Comparison of ENCODE assay signal across 1 cellular context in the genomic region with DNA sequence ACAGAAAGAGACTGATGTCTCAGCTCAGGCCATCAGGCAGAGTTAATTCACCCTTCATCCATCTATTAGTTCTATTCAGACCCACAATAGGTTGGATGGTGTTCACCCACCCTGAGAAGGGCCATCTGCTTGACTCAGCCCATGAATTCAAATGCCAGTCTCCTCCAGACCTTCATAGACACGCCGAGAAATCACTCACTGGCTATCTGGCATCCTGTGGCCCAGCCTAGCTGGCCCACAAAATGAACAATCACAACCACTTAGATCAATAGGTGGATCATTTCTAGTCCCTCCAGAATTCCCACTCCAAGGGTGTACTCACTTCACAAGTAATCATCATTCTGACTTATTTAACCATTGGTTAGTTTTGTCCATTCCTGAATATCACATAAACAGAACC.
TF ChIP-seq lines count a peak whose summit lies in the region.

No MANE protein-coding gene starts in this region.

TF ChIP-seq in SK-N-SH treated with all-trans-retinoic acid at 6 μM for 48 hours, 23 proteins besides CTCF, POLR2A, EP300 and RAD21 (continued from another document):
- TF ChIP-seq, protein P1, sequence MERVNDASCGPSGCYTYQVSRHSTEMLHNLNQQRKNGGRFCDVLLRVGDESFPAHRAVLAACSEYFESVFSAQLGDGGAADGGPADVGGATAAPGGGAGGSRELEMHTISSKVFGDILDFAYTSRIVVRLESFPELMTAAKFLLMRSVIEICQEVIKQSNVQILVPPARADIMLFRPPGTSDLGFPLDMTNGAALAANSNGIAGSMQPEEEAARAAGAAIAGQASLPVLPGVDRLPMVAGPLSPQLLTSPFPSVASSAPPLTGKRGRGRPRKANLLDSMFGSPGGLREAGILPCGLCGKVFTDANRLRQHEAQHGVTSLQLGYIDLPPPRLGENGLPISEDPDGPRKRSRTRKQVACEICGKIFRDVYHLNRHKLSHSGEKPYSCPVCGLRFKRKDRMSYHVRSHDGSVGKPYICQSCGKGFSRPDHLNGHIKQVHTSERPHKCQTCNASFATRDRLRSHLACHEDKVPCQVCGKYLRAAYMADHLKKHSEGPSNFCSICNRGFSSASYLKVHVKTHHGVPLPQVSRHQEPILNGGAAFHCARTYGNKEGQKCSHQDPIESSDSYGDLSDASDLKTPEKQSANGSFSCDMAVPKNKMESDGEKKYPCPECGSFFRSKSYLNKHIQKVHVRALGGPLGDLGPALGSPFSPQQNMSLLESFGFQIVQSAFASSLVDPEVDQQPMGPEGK (CRISPR knock-in tag; IDR thresholded peaks at IDR 0.05; ENCODE audit: borderline replicate concordance), result no peak
- TF ChIP-seq, protein P2, sequence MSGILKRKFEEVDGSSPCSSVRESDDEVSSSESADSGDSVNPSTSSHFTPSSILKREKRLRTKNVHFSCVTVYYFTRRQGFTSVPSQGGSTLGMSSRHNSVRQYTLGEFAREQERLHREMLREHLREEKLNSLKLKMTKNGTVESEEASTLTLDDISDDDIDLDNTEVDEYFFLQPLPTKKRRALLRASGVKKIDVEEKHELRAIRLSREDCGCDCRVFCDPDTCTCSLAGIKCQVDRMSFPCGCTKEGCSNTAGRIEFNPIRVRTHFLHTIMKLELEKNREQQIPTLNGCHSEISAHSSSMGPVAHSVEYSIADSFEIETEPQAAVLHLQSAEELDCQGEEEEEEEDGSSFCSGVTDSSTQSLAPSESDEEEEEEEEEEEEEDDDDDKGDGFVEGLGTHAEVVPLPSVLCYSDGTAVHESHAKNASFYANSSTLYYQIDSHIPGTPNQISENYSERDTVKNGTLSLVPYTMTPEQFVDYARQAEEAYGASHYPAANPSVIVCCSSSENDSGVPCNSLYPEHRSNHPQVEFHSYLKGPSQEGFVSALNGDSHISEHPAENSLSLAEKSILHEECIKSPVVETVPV (CRISPR knock-in tag; IDR thresholded peaks at IDR 0.05), result no peak
- no peak for TF ChIP-seq ZFP30 (CRISPR knock-in tag; IDR thresholded peaks at IDR 0.05)
- TF ChIP-seq ISL1 (CRISPR knock-in tag; IDR thresholded peaks at IDR 0.05), result no peak
- no peak for TF ChIP-seq OSR1 (CRISPR knock-in tag; IDR thresholded peaks at IDR 0.05)
- no peak for TF ChIP-seq ESRRG (CRISPR knock-in tag; IDR thresholded peaks at IDR 0.05)
- no peak for TF ChIP-seq PPARA (CRISPR knock-in tag; IDR thresholded peaks at IDR 0.05; ENCODE audit: borderline replicate concordance)
